ENCODE assay signal across 15 cellular contexts in the genomic region with DNA sequence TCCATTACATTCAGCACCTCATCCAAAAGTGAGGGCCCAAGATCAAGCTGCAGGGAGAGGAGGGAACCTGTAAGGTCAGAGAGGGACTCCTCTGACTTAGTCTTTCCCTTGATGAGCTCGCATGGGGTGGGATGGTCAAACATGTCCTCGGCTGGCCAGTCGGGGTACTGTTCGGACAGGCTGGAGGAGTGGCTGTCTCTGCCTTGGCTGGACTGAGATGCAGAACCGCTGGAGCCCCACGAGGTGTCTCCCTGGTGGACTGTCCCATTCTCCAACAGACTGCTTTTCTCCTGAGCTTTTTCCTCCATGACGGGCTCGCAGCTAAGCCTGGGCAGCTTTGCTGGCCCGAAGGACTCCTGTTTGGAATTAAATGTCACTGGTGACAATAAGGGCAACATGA. TPM values are rescaled to one million over a fixed set of nuclear protein-coding genes. Genes with fewer than 3 reads are reported as not detected.
DNase-seq lines count a peak whose midpoint lies in the region; ATAC-seq and TF ChIP-seq lines count a peak whose summit lies in the region.
"Had no signal": no experiment of that assay in that cellular context is flagged by ENCODE, and none has a peak within 500 bp of the region (broad histone marks: within the 10 kb centered on the region; RNA-seq: fewer than 3 reads in every experiment).

No MANE protein-coding gene starts in this region.

- no peak overlapping the region for H3K4me3 ChIP-seq in CD4-positive, alpha-beta memory T cell (ENCODE audit: low read length in 2 of 2)
- no peak overlapping the region for H3K4me3 ChIP-seq in IMR-90 (ENCODE audit: insufficient read depth, low read depth, low read length)
- no peak overlapping the region for H3K4me3 ChIP-seq in GM23338
- H3K4me3 ChIP-seq: thyroid gland had no signal

- dilution Hi-C loops in IMR-90 (cut with HindIII; ENCODE audit: low sequenced_read_pairs, unreplicated experiment): no loop called here

- H3K36me3 ChIP-seq in CD4-positive, alpha-beta memory T cell (ENCODE audit: insufficient read depth, low read length): peaks cover 11% of the 10 kb centered on the region
- H3K36me3 ChIP-seq in IMR-90 (ENCODE audit: control insufficient read depth, insufficient read depth, low read length): peaks cover 62% of the 10 kb centered on the region
- peaks cover 22% of the 10 kb centered on the region; the same call in 1 of the 2 replicates for H3K36me3 ChIP-seq in GM23338 (ENCODE audit: insufficient read depth)

- H3K36me3 Mint-ChIP-seq in CD4-positive, alpha-beta memory T cell: peaks cover 70 to 78% of the 10 kb centered on the region in 2 donors
- H3K36me3 Mint-ChIP-seq in activated naive CD8-positive, alpha-beta T cell treated with anti-CD3 and anti-CD28 coated beads, Interleukin-2, amount 10 ng/mL, durations not matched to agents 7 days and 5 days: peaks cover 78% of the 10 kb centered on the region
- H3K36me3 Mint-ChIP-seq in natural killer cell: peaks cover 28% of the 10 kb centered on the region
- H3K36me3 Mint-ChIP-seq in GM23338 (ENCODE audit: low read depth): peaks cover 89% of the 10 kb centered on the region

- 100% methylated on average over 3 of the region's 9 CpGs; no CpG with 5 or more reads in 1 of the 2 experiments for WGBS in IMR-90 (ENCODE audit: extremely low coverage in 2 of 2, insufficient read length in 1 of 2), 2 experiments

- TF ChIP-seq POLR2A in IMR-90 (IDR thresholded peaks at IDR 0.05; ENCODE audit: low read depth, low read length): no peak

- H3K14ac ChIP-seq in IMR-90 (replicated peaks; ENCODE audit: low read depth, low read length): no peak overlapping the region

- H3K4me3 Mint-ChIP-seq in CD4-positive, alpha-beta memory T cell: peak overlapping the region in 7 of 8 donors; percentile 49 to 79 (median 72)
- peak overlapping the region; percentile 64 for H3K4me3 Mint-ChIP-seq in activated naive CD8-positive, alpha-beta T cell treated with anti-CD3 and anti-CD28 coated beads, Interleukin-2, amount 10 ng/mL, durations not matched to agents 7 days and 5 days
- peak overlapping the region; percentile 93 for H3K4me3 Mint-ChIP-seq in natural killer cell
- H3K4me3 Mint-ChIP-seq in GM23338: no peak overlapping the region
- H3K4me3 Mint-ChIP-seq: endodermal cell had no signal

- no peak overlapping the region for H4K8ac ChIP-seq in IMR-90 (ENCODE audit: low read depth in 2 of 2, low read length in 2 of 2)

- no peak overlapping the region for H4K91ac ChIP-seq in IMR-90 (ENCODE audit: insufficient read depth, low read depth, low read length)

- no peak overlapping the region for H3K4ac ChIP-seq in IMR-90 (ENCODE audit: low read depth, low read length)

- H2AK5ac ChIP-seq in IMR-90 (ENCODE audit: low read depth, low read length): no peak overlapping the region

- no peak for TF ChIP-seq RAD21 in IMR-90 (IDR thresholded peaks at IDR 0.05; ENCODE audit: low read length)

- intact Hi-C loops in CD4-positive, alpha-beta memory T cell (cut with micrococcal nuclease): loop anchor here (10.0 kb wide), 1 partner anchor 189 kb away; no protein-coding TSS in a partner anchor
- intact Hi-C loops in IMR-90 (cut with micrococcal nuclease): no loop called here
- intact Hi-C loops in natural killer cell (cut with micrococcal nuclease): loop anchor here (1.0 to 5.0 kb wide), 2 partner anchors 36 to 47 kb away; no protein-coding TSS in a partner anchor

- H3K23ac ChIP-seq in IMR-90 (ENCODE audit: low read depth, low read length): no peak overlapping the region

- no peak overlapping the region for H2BK20ac ChIP-seq in IMR-90 (ENCODE audit: low read depth, low read length)

- no peaks in the 10 kb centered on the region for H3K9me3 ChIP-seq in CD4-positive, alpha-beta memory T cell (ENCODE audit: control insufficient read depth in 1 of 2, low read length in 2 of 2)
- no peaks in the 10 kb centered on the region; the same call in 1 of the 2 replicates for H3K9me3 ChIP-seq in IMR-90 (ENCODE audit: control insufficient read depth, insufficient read depth, low read length)
- H3K9me3 ChIP-seq: Caco-2, thyroid gland had no signal

- H2BK15ac ChIP-seq in IMR-90 (ENCODE audit: low read depth, low read length): no peak overlapping the region

- H4K5ac ChIP-seq in IMR-90 (ENCODE audit: low read depth, low read length): no peak overlapping the region

- POLR2A ChIA-PET in CD4-positive, alpha-beta memory T cell (lab: Charles Lee; ENCODE audit: partially characterized antibody): interaction anchor here (0.6 to 8.3 kb wide), 17 partner anchors 9 to 231 kb away, joined by 3 to 129 read pairs (median 4); a partner anchor contains a TSS
- POLR2A ChIA-PET in IMR-90 (lab: Charles Lee; ENCODE audit: unreplicated experiment): no interaction called here
- POLR2A ChIA-PET in activated naive CD8-positive, alpha-beta T cell treated with anti-CD3 and anti-CD28 coated beads, Interleukin-2, amount 10 ng/mL, durations not matched to agents 7 days and 5 days (lab: Charles Lee): interaction anchor here (1.1 kb wide), 1 partner anchor 9 kb away, joined by 4 read pairs; no protein-coding TSS in a partner anchor

- H3K27me3 Mint-ChIP-seq in CD4-positive, alpha-beta memory T cell: no peaks in the 10 kb centered on the region
- no peaks in the 10 kb centered on the region for H3K27me3 Mint-ChIP-seq in activated naive CD8-positive, alpha-beta T cell treated with anti-CD3 and anti-CD28 coated beads, Interleukin-2, amount 10 ng/mL, durations not matched to agents 7 days and 5 days
- no peaks in the 10 kb centered on the region for H3K27me3 Mint-ChIP-seq in natural killer cell (ENCODE audit: low read depth in 2 of 2)
- peaks cover 7% of the 10 kb centered on the region for H3K27me3 Mint-ChIP-seq in GM23338 (ENCODE audit: insufficient read depth, low read depth, poor library complexity)

- no peaks in the 10 kb centered on the region for H3K27me3 ChIP-seq in CD4-positive, alpha-beta memory T cell (ENCODE audit: insufficient read depth, low read length)
- H3K27me3 ChIP-seq in IMR-90 (ENCODE audit: control insufficient read depth, insufficient read depth, low read length) (no peaks in the 10 kb centered on the region), GM23338 (ENCODE audit: insufficient read depth) (no peaks in the 10 kb centered on the region)
- H3K27me3 ChIP-seq: brain microvascular endothelial cell, thyroid gland had no signal

- peak overlapping the region; percentile 44 to 89 (median 73) for H3K27ac Mint-ChIP-seq in CD4-positive, alpha-beta memory T cell
- peak overlapping the region; percentile 81 for H3K27ac Mint-ChIP-seq in activated naive CD8-positive, alpha-beta T cell treated with anti-CD3 and anti-CD28 coated beads, Interleukin-2, amount 10 ng/mL, durations not matched to agents 7 days and 5 days
- H3K27ac Mint-ChIP-seq in natural killer cell: peak overlapping the region; percentile 91 to 96
- H3K27ac Mint-ChIP-seq in GM23338: no peak overlapping the region
- H3K27ac Mint-ChIP-seq: endodermal cell had no signal

- DNase-seq in CD4-positive, alpha-beta memory T cell: no peak
- no peak for DNase-seq in IMR-90
- no peak for DNase-seq in activated naive CD8-positive, alpha-beta T cell treated with anti-CD3 and anti-CD28 coated beads, Interleukin-2, amount 10 ng/mL, durations not matched to agents 7 days and 5 days
- DNase-seq in natural killer cell: no peak
- no peak for DNase-seq in KBM-7
- DNase-seq in GM23338 (ENCODE audit: low spot score): no peak
- no peak for DNase-seq in NCI-H2171 treated with DMSO at 0.1 percent for 48 hours (lab: John Stamatoyannopoulos, UW)
- DNase-seq: brain microvascular endothelial cell, Caco-2, endodermal cell, naive B cell, NCI-H187 treated with DMSO at 0.1 percent for 48 hours, SHP77, thyroid gland had no signal

- BruUV-seq in IMR-90 (replicated peaks; lab: Mats Ljungman, UMichigan): no TSS peak

- H3K9me3 Mint-ChIP-seq in CD4-positive, alpha-beta memory T cell: peaks cover 0 to 5% (median 0%) of the 10 kb centered on the region in 8 donors
- peaks cover 8% of the 10 kb centered on the region for H3K9me3 Mint-ChIP-seq in activated naive CD8-positive, alpha-beta T cell treated with anti-CD3 and anti-CD28 coated beads, Interleukin-2, amount 10 ng/mL, durations not matched to agents 7 days and 5 days
- no peaks in the 10 kb centered on the region for H3K9me3 Mint-ChIP-seq in natural killer cell
- peaks cover 10% of the 10 kb centered on the region for H3K9me3 Mint-ChIP-seq in GM23338

- H3K79me2 ChIP-seq in GM23338 (replicated peaks; ENCODE audit: insufficient read depth): peaks cover 43% of the 10 kb centered on the region

- H3K9me2 ChIP-seq in GM23338 (ENCODE audit: insufficient read depth): no peaks in the 10 kb centered on the region

- peaks cover 74 to 98% (median 90%) of the 10 kb centered on the region in 4 donors for H3K4me1 Mint-ChIP-seq in CD4-positive, alpha-beta memory T cell
- H3K4me1 Mint-ChIP-seq in activated naive CD8-positive, alpha-beta T cell treated with anti-CD3 and anti-CD28 coated beads, Interleukin-2, amount 10 ng/mL, durations not matched to agents 7 days and 5 days: peaks cover 43% of the 10 kb centered on the region
- H3K4me1 Mint-ChIP-seq in natural killer cell (peaks cover 94 to 95% of the 10 kb centered on the region in 2 donors), GM23338 (peaks cover 23% of the 10 kb centered on the region)

- H2BK120ac ChIP-seq in IMR-90 (ENCODE audit: low read depth, low read length): no peak overlapping the region

- in situ Hi-C loops in IMR-90 (cut with MboI; ENCODE audit: low sequenced_read_pairs) (no loop called here), KBM-7 (cut with MboI; ENCODE audit: low pct_unique_long_range_greater_than_20kb, low sequenced_read_pairs) (no loop called here)

- no peak overlapping the region for H3K9ac ChIP-seq in IMR-90 (ENCODE audit: low read depth, low read length)

- H3K79me1 ChIP-seq in IMR-90 (ENCODE audit: low read depth in 1 of 2, low read length in 2 of 2): peaks cover 26 to 87% of the 10 kb centered on the region in 2 experiments

- H4K20me1 ChIP-seq in IMR-90 (ENCODE audit: insufficient read depth, low read length): peaks cover 96% of the 10 kb centered on the region
- peaks cover 6% of the 10 kb centered on the region; the same call in 1 of the 2 replicates for H4K20me1 ChIP-seq in GM23338 (replicated peaks; ENCODE audit: insufficient read depth)

- H3K27ac ChIP-seq in CD4-positive, alpha-beta memory T cell (ENCODE audit: low read depth, low read length): peak overlapping the region; percentile 27
- H3K27ac ChIP-seq in IMR-90 (ENCODE audit: insufficient read depth, low read length): no peak overlapping the region
- no peak overlapping the region for H3K27ac ChIP-seq in GM23338 (ENCODE audit: low read depth)
- H3K27ac ChIP-seq: brain microvascular endothelial cell had no signal

- peak overlapping the region; percentile 40 for H2BK5ac ChIP-seq in IMR-90 (ENCODE audit: low read depth, low read length, poor library complexity, severe bottlenecking)

- H2AFZ ChIP-seq in IMR-90 (replicated peaks; ENCODE audit: low read length, poor library complexity): no peak overlapping the region
- no peak overlapping the region for H2AFZ ChIP-seq in GM23338

- no peaks in the 10 kb centered on the region for H3F3A ChIP-seq in GM23338 (replicated peaks; ENCODE audit: low read depth)

- no peak overlapping the region for H3K56ac ChIP-seq in IMR-90 (ENCODE audit: extremely low read depth, insufficient read depth, low read length)

- H2AK9ac ChIP-seq in IMR-90 (replicated peaks; ENCODE audit: low read depth, low read length, poor library complexity): peak overlapping the region; percentile 31

- H3K9me1 ChIP-seq in IMR-90 (ENCODE audit: insufficient read depth, low read length): peaks cover 44% of the 10 kb centered on the region

- peaks cover 99% of the 10 kb centered on the region for H3K4me1 ChIP-seq in CD4-positive, alpha-beta memory T cell (ENCODE audit: insufficient read depth, low read length)
- peaks cover 42% of the 10 kb centered on the region for H3K4me1 ChIP-seq in IMR-90 (ENCODE audit: control insufficient read depth, insufficient read depth, low read length)
- H3K4me1 ChIP-seq in GM23338 (ENCODE audit: insufficient read depth): no peaks in the 10 kb centered on the region
- H3K4me1 ChIP-seq: thyroid gland had no signal

- CTCF ChIA-PET in CD4-positive, alpha-beta memory T cell (lab: Charles Lee; ENCODE audit: partially characterized antibody): interaction anchor here (1.0 to 2.1 kb wide), 5 partner anchors 9 to 231 kb away, joined by 3 to 11 read pairs (median 3); no protein-coding TSS in a partner anchor
- CTCF ChIA-PET in IMR-90 (lab: Yijun Ruan, JAX): interaction anchor here (1.5 kb wide), 1 partner anchor 231 kb away, joined by 3 read pairs; no protein-coding TSS in a partner anchor

- TF ChIP-seq CTCF in IMR-90 (conservative IDR thresholded peaks at IDR 0.05; ENCODE audit: low read depth, low read length) (no peak), natural killer cell (IDR thresholded peaks at IDR 0.05) (no peak), GM23338 (conservative IDR thresholded peaks at IDR 0.05; ENCODE audit: low read depth in 2 of 2) (no peak)

- H3K4me2 ChIP-seq in IMR-90 (ENCODE audit: low read depth, low read length) (no peak overlapping the region), GM23338 (no peak overlapping the region)

- H3K18ac ChIP-seq in IMR-90 (ENCODE audit: low read depth, low read length): no peak overlapping the region

- ATAC-seq in IMR-90 (ENCODE audit: low read depth) (no peak), natural killer cell (no peak), GM21515 (IDR thresholded peaks at IDR 0.05; ENCODE audit: unreplicated experiment) (no peak), GM23338 (no peak)
- no peak for ATAC-seq in activated naive CD8-positive, alpha-beta T cell treated with anti-CD3 and anti-CD28 coated beads, Interleukin-2, amount 10 ng/mL, durations not matched to agents 7 days and 5 days (ENCODE audit: low read depth)

RNA-seq across cellular contexts. Expression of a gene that starts 25.6 kb away (rescaled TPM):
- 10 to 100 TPM; 56.1 to 60.9 TPM for total RNA-seq in CD4-positive, alpha-beta memory T cell
- 100 to 1,000 TPM in 1 of 2 donors, 10 to 100 TPM in 1; 59.3 to 107 TPM for polyA plus RNA-seq in CD4-positive, alpha-beta memory T cell
- total RNA-seq in IMR-90 (2012; rRNA removed): 152 and 167 TPM in 2 replicates
- polyA plus RNA-seq in IMR-90 (2012; rRNA removed): 177 and 193 TPM in 2 replicates
- polyA plus RNA-seq in IMR-90 (2012; cell fraction: cytosol; rRNA removed): 71.7 and 119 TPM in 2 replicates
- polyA plus RNA-seq in IMR-90 (2012; cell fraction: nucleus; rRNA removed; ENCODE audit: low replicate concordance): 63.1 and 123 TPM in 2 replicates
- 10 to 100 TPM; 39.5 to 40.1 TPM for total RNA-seq in activated naive CD8-positive, alpha-beta T cell treated with anti-CD3 and anti-CD28 coated beads, Interleukin-2, amount 10 ng/mL, durations not matched to agents 7 days and 5 days
- 100 to 1,000 TPM in 1 of 3 donors, 10 to 100 TPM in 2; 73.9 to 105 (median 84.6) TPM for total RNA-seq in natural killer cell
- total RNA-seq in GM23338 (2014; rRNA removed; shearing (Covaris generic)): 23.2 and 31.4 TPM in 2 replicates
- 22.9 and 31.4 TPM in 2 replicates for polyA plus RNA-seq in GM23338 (2016; fragmentation: Nextera tagmentation; extraction: Ambion mirVana)
